Comparison of ENCODE assay signal across 20 cellular contexts in genomic region chr1:98897479-98897878, GRCh38.
"Had no signal": no experiment of that assay in that cellular context is flagged by ENCODE, and none has a peak within 500 bp of the region (broad histone marks: within the 10 kb centered on the region; RNA-seq: fewer than 3 reads in every experiment).

No MANE protein-coding gene starts in this region.

- DNase-seq: activated CD4-positive, alpha-beta T cell treated with anti-CD3 and anti-CD28 coated beads for 48 hours; activated CD4-positive, alpha-beta T cell treated with anti-CD3 and anti-CD28 coated beads, Interleukin-2, amount 50 U/mL, for 4 hours; activated CD4-positive, CD25-positive, alpha-beta regulatory T cell treated with anti-CD3 and anti-CD28 coated beads, Interleukin-2, amount 50 U/mL, for 72 hours; activated CD8-positive, alpha-beta memory T cell treated with anti-CD3 and anti-CD28 coated beads for 24 hours; activated effector memory CD4-positive, alpha-beta T cell treated with anti-CD3 and anti-CD28 coated beads, Interleukin-2, amount 50 U/mL, for 16 hours; activated naive CD4-positive, alpha-beta T cell treated with Interleukin-2 at 50 U/mL for 16 hours; activated T-cell treated with anti-CD3 and anti-CD28 coated beads, Interleukin-2, amount 50 U/mL, for 4 hours; adrenal gland; anterior cingulate cortex; NCI-H1092; NCI-H2029; NCI-H2107; NCI-H510A treated with DMSO at 0.1 percent for 48 hours; OCI-M1; RPMI8226; T-helper 17 cell; T-helper 9 cell had no signal

- H3K4me3 Mint-ChIP-seq: activated T-cell treated with anti-CD3 and anti-CD28 coated beads, Interleukin-2, amount 50 U/mL, for 4 hours; IgD-negative memory B cell; T-helper 17 cell; WTC11 had no signal

- H3K27me3 Mint-ChIP-seq: IgD-negative memory B cell, T-helper 17 cell had no signal

- H3K4me1 Mint-ChIP-seq: IgD-negative memory B cell, T-helper 17 cell, WTC11 had no signal

- H3K27ac Mint-ChIP-seq: activated naive CD4-positive, alpha-beta T cell treated with anti-CD3 and anti-CD28 coated beads, Interleukin-2, amount 50 U/mL, for 72 hours; IgD-negative memory B cell; T-helper 17 cell; WTC11 had no signal
